8 cellular contexts compared by ENCODE assay signal in the genomic region with DNA sequence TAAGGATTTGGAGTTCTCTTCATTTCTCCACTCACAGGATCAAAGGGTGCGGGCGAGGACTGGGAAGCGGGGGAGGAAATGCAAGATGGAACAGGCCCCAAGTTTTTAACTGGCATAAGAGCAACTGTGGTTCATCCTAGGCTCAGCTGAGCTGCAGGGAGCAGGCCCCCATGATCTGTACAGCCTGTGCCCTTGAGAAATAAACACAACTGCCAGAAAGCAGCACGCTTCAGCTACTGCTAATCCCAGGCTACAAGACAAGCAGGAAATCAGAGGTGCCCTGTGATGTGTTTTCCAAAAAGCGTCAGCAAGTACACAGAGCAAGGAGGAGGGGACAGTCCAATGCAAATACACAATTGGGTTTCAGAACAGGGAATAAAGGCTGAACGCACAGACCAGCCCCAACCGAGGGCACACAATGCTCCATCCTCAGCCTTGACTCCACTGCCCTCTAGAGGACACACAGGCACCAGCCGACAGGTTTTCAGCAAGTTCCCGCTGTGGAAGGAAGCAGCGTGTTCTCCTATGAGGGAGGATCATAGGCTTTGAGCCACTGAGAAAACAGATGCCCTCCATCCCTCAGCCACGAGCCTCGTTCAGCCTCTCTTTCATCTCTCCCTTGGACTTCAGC. TPM values are rescaled to one million over a fixed set of nuclear protein-coding genes. Genes with fewer than 3 reads are reported as not detected.
DNase-seq lines count a peak whose midpoint lies in the region; ATAC-seq, FAIRE-seq and TF ChIP-seq lines count a peak whose summit lies in the region.
"Not testable (repeated sequence)": the region's sequence is repeated elsewhere in the genome, so short reads cannot be mapped to it uniquely, and the experiment has no call there.

No MANE protein-coding gene starts in this region.

- H3K4me3 Mint-ChIP-seq in activated CD4-positive, alpha-beta T cell treated with anti-CD3 and anti-CD28 coated beads for 36 hours; endodermal cell; stimulated activated effector memory CD8-positive, alpha-beta T cell treated with anti-CD3 and anti-CD28 coated beads, Interleukin-12 subunit alpha, Interleukin-12 subunit beta, amount 100 ng/mL, for 72 hours: not testable (repeated sequence)

- peak; percentile 11 for DNase-seq in activated CD4-positive, alpha-beta T cell treated with anti-CD3 and anti-CD28 coated beads for 36 hours
- DNase-seq in endodermal cell; HepG2 (ENCODE audit: low spot score); stimulated activated effector memory CD8-positive, alpha-beta T cell treated with anti-CD3 and anti-CD28 coated beads, Interleukin-12 subunit alpha, Interleukin-12 subunit beta, amount 100 ng/mL, for 72 hours (ENCODE audit: low spot score in 2 of 2): not testable (repeated sequence)

- not testable (repeated sequence) for H4K20me1 ChIP-seq in HepG2 (ENCODE audit: insufficient read depth, low read length)

- not testable (repeated sequence) for H3K4me1 ChIP-seq in endodermal cell (ENCODE audit: control insufficient read depth, insufficient read depth, low read length); HepG2 (ENCODE audit: insufficient read depth, low read length)

- not testable (repeated sequence) for TF ChIP-seq RAD21 in HepG2 (CRISPR knock-in tag; IDR thresholded peaks at IDR 0.05)

- intact Hi-C loops in activated CD4-positive, alpha-beta T cell treated with anti-CD3 and anti-CD28 coated beads for 36 hours (cut with DNase I, micrococcal nuclease); HepG2 (cut with micrococcal nuclease; ENCODE audit: unreplicated experiment): not testable (repeated sequence)

- not testable (repeated sequence) for H3K36me3 Mint-ChIP-seq in activated CD4-positive, alpha-beta T cell treated with anti-CD3 and anti-CD28 coated beads for 36 hours (ENCODE audit: low read depth); endodermal cell (ENCODE audit: low read depth); stimulated activated effector memory CD8-positive, alpha-beta T cell treated with anti-CD3 and anti-CD28 coated beads, Interleukin-12 subunit alpha, Interleukin-12 subunit beta, amount 100 ng/mL, for 72 hours

- not testable (repeated sequence) for H3K36me3 ChIP-seq in endodermal cell (ENCODE audit: control insufficient read depth, insufficient read depth, low read length); HepG2 (replicated peaks in 1 of 2; ENCODE audit: control insufficient read depth in 1 of 2, insufficient read depth in 2 of 2, low read length in 2 of 2)

- BruUV-seq in HepG2 (replicated peaks; lab: Mats Ljungman, UMichigan), result not testable (repeated sequence)

- not testable (repeated sequence) for TF ChIP-seq EP300 in HepG2 (IDR thresholded peaks at IDR 0.05; ENCODE audit: low read depth in 2 of 2, low read length in 2 of 2); HepG2 (CRISPR knock-in tag; IDR thresholded peaks at IDR 0.05; ENCODE audit: borderline replicate concordance)

- not testable (repeated sequence) for H3K4me3 ChIP-seq in endodermal cell (ENCODE audit: low read length); HepG2 (replicated peaks in 1 of 3; ENCODE audit: insufficient read depth in 1 of 3, low read depth in 2 of 3, low read length in 3 of 3)

- not testable (repeated sequence) for TF ChIP-seq POLR2A in HepG2 (IDR thresholded peaks at IDR 0.05; ENCODE audit: insufficient read depth in 1 of 2, low read depth in 2 of 2, low read length in 2 of 2)

- H3K4me2 ChIP-seq in HepG2 (ENCODE audit: low read depth, low read length), result not testable (repeated sequence)

- not testable (repeated sequence) for H2AFZ ChIP-seq in HepG2 (ENCODE audit: low read length)

- CTCF ChIA-PET in activated CD4-positive, alpha-beta T cell treated with anti-CD3 and anti-CD28 coated beads for 36 hours (lab: Charles Lee); HepG2 (lab: Yijun Ruan, JAX; ENCODE audit: low intra/inter-chr PET ratio, low total read pairs): not testable (repeated sequence)

- not testable (repeated sequence) for H3K27ac ChIP-seq in endodermal cell (ENCODE audit: low read depth, low read length); HepG2 (ENCODE audit: extremely low read length, insufficient read depth, low read length)

- TF ChIP-seq CTCF in endodermal cell (conservative IDR thresholded peaks at IDR 0.05), result peak; percentile 31
- TF ChIP-seq CTCF in HepG2 (CRISPR knock-in tag; IDR thresholded peaks at IDR 0.05), result not testable (repeated sequence)

- in situ Hi-C loops in HepG2 (cut with HindIII; ENCODE audit: extremely low pct_ligation_motif_present, low pct_unique_long_range_greater_than_20kb), result not testable (repeated sequence)

- ATAC-seq in GM18498 (IDR thresholded peaks at IDR 0.05; ENCODE audit: unreplicated experiment) (peak; percentile 69), GM21390 (IDR thresholded peaks at IDR 0.05; ENCODE audit: unreplicated experiment) (peak; percentile 91), HG02798 (IDR thresholded peaks at IDR 0.05; ENCODE audit: poor library complexity, unreplicated experiment) (peak; percentile 77), HG03442 (IDR thresholded peaks at IDR 0.05; ENCODE audit: unreplicated experiment) (peak; percentile 68), HepG2 (peak; percentile 93)
- peak; percentile 94 for ATAC-seq in activated CD4-positive, alpha-beta T cell treated with anti-CD3 and anti-CD28 coated beads for 36 hours
- ATAC-seq in stimulated activated effector memory CD8-positive, alpha-beta T cell treated with anti-CD3 and anti-CD28 coated beads, Interleukin-12 subunit alpha, Interleukin-12 subunit beta, amount 100 ng/mL, for 72 hours, result peak; percentile 82

- H3K4me1 Mint-ChIP-seq in activated CD4-positive, alpha-beta T cell treated with anti-CD3 and anti-CD28 coated beads for 36 hours; endodermal cell; stimulated activated effector memory CD8-positive, alpha-beta T cell treated with anti-CD3 and anti-CD28 coated beads, Interleukin-12 subunit alpha, Interleukin-12 subunit beta, amount 100 ng/mL, for 72 hours: not testable (repeated sequence)

- H3K27me3 Mint-ChIP-seq in activated CD4-positive, alpha-beta T cell treated with anti-CD3 and anti-CD28 coated beads for 36 hours; endodermal cell (ENCODE audit: insufficient read depth): not testable (repeated sequence)

- H3K9me3 ChIP-seq in endodermal cell (ENCODE audit: control insufficient read depth, low read length); HepG2 (ENCODE audit: low read length): not testable (repeated sequence)

- WGBS in endodermal cell (ENCODE audit: insufficient coverage in 1 of 2, insufficient read length in 1 of 2), 2 experiments, result no CpG with 5 or more reads among the region's 12 CpGs
- no CpG with 5 or more reads among the region's 12 CpGs for WGBS in HepG2 (ENCODE audit: low lambda C conversion rate)

- H3K9ac ChIP-seq in endodermal cell (ENCODE audit: extremely low read depth, low read length, poor library complexity, severe bottlenecking); HepG2 (ENCODE audit: insufficient read depth, low read depth, low read length): not testable (repeated sequence)

- not testable (repeated sequence) for H3K79me2 ChIP-seq in HepG2 (ENCODE audit: insufficient read depth, low read length)

- POLR2A ChIA-PET in activated CD4-positive, alpha-beta T cell treated with anti-CD3 and anti-CD28 coated beads for 36 hours (lab: Charles Lee); HepG2 (lab: Yijun Ruan, JAX): not testable (repeated sequence)

- peak; percentile 92 for FAIRE-seq in HepG2 (lab: Jason Lieb, UNC)

- not testable (repeated sequence) for H3K27ac Mint-ChIP-seq in activated CD4-positive, alpha-beta T cell treated with anti-CD3 and anti-CD28 coated beads for 36 hours; endodermal cell; stimulated activated effector memory CD8-positive, alpha-beta T cell treated with anti-CD3 and anti-CD28 coated beads, Interleukin-12 subunit alpha, Interleukin-12 subunit beta, amount 100 ng/mL, for 72 hours

- not testable (repeated sequence) for H3K9me3 Mint-ChIP-seq in activated CD4-positive, alpha-beta T cell treated with anti-CD3 and anti-CD28 coated beads for 36 hours (ENCODE audit: low read depth); endodermal cell; stimulated activated effector memory CD8-positive, alpha-beta T cell treated with anti-CD3 and anti-CD28 coated beads, Interleukin-12 subunit alpha, Interleukin-12 subunit beta, amount 100 ng/mL, for 72 hours

- H3K27me3 ChIP-seq in endodermal cell (ENCODE audit: control insufficient read depth, insufficient read depth, low read length, poor library complexity, severe bottlenecking); HepG2 (ENCODE audit: control insufficient read depth in 1 of 2, insufficient read depth in 2 of 2, low read length in 2 of 2): not testable (repeated sequence)

RNA-seq across cellular contexts. Expression of gene THOC3, which starts 16.7 kb away (rescaled TPM):
- total RNA-seq in activated CD4-positive, alpha-beta T cell treated with anti-CD3 and anti-CD28 coated beads for 36 hours, result 10 to 100 TPM; 44.0 to 68.8 TPM
- 100 to 1,000 TPM in 1 of 2 donors, 10 to 100 TPM in 1; 66.7 to 111 TPM for total RNA-seq in endodermal cell
- polyA plus RNA-seq in endodermal cell (2013, experiment 1 of 2), result 61.2 TPM
- polyA plus RNA-seq in endodermal cell (2013, experiment 2 of 2), result 53.7 TPM
- total RNA-seq in HepG2 (2016; rRNA removed; fragmentation: Illumina TruSeq; extraction: Trizol), result 95.1 and 125 TPM in 2 replicates
- total RNA-seq in HepG2 (2016; cell fraction: cytosol; rRNA removed; fragmentation: Illumina TruSeq; extraction: Trizol; ENCODE audit: low read depth), result 24.4 and 29.7 TPM in 2 replicates
- total RNA-seq in HepG2 (2016; cell fraction: insoluble cytoplasmic fraction; rRNA removed; fragmentation: Illumina TruSeq; extraction: Trizol), result 98.6 and 131 TPM in 2 replicates
- 38.2 and 39.4 TPM in 2 replicates for total RNA-seq in HepG2 (2016; cell fraction: membrane; rRNA removed; fragmentation: Illumina TruSeq; extraction: Trizol)
- 41.6 and 47.4 TPM in 2 replicates for total RNA-seq in HepG2 (2016; cell fraction: nucleus; rRNA removed; fragmentation: Illumina TruSeq; extraction: Trizol)
- 54.6 and 86.7 TPM in 2 replicates for polyA plus RNA-seq in HepG2 (2011; rRNA removed)
- 51.6 and 56.5 TPM in 2 replicates for polyA plus RNA-seq in HepG2 (2011; cell fraction: cytosol; rRNA removed)
- 17.3 and 20.8 TPM in 2 replicates for polyA plus RNA-seq in HepG2 (2011; cell fraction: nucleus; rRNA removed)
- 24.3 and 40.9 TPM in 2 replicates for polyA plus RNA-seq in HepG2 (2012)
- 18.3 and 23.8 TPM in 2 replicates for polyA plus RNA-seq in HepG2 (2016; cell fraction: cytosol; fragmentation: Illumina TruSeq; extraction: Trizol; ENCODE audit: low read depth)
- 122 and 138 TPM in 2 replicates for polyA plus RNA-seq in HepG2 (2016; cell fraction: insoluble cytoplasmic fraction; fragmentation: Illumina TruSeq; extraction: Trizol; ENCODE audit: low read depth)
- 25.8 and 36.5 TPM in 2 replicates for polyA plus RNA-seq in HepG2 (2016; cell fraction: membrane; fragmentation: Illumina TruSeq; extraction: Trizol; ENCODE audit: low read depth)
- polyA plus RNA-seq in HepG2 (2016; cell fraction: nucleus; fragmentation: Illumina TruSeq; extraction: Trizol; ENCODE audit: insufficient read depth, low read depth), result 52.5 and 67.8 TPM in 2 replicates
- polyA minus RNA-seq in HepG2 (2011; rRNA and poly(A)+ RNA removed; ENCODE audit: low replicate concordance), result 26.7 and 64.8 TPM in 2 replicates
- polyA minus RNA-seq in HepG2 (2011; cell fraction: cytosol; rRNA and poly(A)+ RNA removed), result 30.4 and 34.8 TPM in 2 replicates
- polyA minus RNA-seq in HepG2 (2011; cell fraction: nucleus; rRNA and poly(A)+ RNA removed), result 22.3 and 31.0 TPM in 2 replicates
